In the genomic region with DNA sequence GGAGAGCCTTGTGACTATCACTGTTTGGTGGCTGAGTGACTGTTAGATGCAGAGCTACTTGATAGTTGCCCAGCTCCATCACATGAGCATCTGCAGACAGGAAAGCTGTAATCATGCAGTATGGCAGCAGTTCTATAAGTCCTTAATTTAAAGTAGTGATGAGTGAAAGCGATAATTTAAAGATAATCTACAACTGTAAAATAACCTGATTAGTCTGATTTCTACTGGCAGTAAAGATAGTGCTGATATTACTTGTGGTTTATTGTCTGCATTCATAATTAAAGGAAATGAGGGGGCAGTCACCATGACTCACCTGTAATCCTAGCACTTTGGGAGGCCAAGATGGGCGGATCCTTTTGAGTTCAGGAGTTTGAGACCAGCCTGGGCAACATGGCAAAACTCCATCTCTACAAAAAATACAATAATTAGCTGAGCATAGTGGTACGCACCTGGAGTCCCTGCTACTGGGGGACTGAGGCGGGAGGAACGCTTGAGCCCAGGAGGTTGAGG, we compare ENCODE assay signal across 1 cellular context.
TF ChIP-seq lines count a peak whose summit lies in the region.

No MANE protein-coding gene starts in this region.

TF ChIP-seq in WTC11, 78 proteins besides CTCF, POLR2A, EP300 and RAD21 (continued from another document):
- TF ChIP-seq, protein P1, sequence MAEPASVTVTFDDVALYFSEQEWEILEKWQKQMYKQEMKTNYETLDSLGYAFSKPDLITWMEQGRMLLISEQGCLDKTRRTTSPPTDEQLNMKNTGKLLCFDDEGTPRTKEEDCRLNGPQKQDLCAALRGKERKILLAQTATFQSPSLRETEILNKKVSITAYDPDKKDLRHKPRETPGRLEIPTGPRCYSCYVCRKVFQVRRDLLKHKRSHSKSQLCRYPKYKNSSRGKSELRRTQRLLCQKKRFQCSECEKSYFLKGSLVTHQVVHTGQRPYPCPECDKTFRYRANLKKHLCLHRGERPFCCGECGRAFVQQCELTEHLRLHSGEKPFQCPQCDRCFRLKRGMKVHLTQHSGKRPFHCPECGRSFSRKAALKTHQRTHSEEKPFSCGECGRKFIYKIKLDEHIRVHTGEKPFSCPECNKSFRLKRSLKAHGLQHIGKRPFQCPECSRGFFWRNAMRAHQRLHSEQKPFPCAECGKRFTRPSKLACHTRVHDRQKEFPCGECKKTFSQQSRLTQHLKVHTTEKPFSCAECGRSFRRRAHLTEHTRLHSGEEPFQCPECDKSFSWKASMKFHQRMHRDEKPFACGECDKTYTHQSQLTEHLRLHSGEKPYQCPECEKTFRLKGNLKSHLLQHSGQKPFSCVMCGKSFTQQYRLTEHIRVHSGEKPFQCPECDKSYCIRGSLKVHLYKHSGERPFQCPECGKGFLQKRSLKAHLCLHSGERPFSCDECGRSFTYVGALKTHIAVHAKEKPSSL (CRISPR knock-in tag; conservative IDR thresholded peaks at IDR 0.05): no peak
- TF ChIP-seq ZNF138 (CRISPR knock-in tag; conservative IDR thresholded peaks at IDR 0.05): no peak
- TF ChIP-seq RELA (CRISPR knock-in tag; IDR thresholded peaks at IDR 0.05; ENCODE audit: borderline replicate concordance): no peak
- TF ChIP-seq, protein P2, sequence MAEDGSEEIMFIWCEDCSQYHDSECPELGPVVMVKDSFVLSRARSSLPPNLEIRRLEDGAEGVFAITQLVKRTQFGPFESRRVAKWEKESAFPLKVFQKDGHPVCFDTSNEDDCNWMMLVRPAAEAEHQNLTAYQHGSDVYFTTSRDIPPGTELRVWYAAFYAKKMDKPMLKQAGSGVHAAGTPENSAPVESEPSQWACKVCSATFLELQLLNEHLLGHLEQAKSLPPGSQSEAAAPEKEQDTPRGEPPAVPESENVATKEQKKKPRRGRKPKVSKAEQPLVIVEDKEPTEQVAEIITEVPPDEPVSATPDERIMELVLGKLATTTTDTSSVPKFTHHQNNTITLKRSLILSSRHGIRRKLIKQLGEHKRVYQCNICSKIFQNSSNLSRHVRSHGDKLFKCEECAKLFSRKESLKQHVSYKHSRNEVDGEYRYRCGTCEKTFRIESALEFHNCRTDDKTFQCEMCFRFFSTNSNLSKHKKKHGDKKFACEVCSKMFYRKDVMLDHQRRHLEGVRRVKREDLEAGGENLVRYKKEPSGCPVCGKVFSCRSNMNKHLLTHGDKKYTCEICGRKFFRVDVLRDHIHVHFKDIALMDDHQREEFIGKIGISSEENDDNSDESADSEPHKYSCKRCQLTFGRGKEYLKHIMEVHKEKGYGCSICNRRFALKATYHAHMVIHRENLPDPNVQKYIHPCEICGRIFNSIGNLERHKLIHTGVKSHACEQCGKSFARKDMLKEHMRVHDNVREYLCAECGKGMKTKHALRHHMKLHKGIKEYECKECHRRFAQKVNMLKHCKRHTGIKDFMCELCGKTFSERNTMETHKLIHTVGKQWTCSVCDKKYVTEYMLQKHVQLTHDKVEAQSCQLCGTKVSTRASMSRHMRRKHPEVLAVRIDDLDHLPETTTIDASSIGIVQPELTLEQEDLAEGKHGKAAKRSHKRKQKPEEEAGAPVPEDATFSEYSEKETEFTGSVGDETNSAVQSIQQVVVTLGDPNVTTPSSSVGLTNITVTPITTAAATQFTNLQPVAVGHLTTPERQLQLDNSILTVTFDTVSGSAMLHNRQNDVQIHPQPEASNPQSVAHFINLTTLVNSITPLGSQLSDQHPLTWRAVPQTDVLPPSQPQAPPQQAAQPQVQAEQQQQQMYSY (CRISPR knock-in tag; IDR thresholded peaks at IDR 0.05): no peak
- TF ChIP-seq, protein P3, sequence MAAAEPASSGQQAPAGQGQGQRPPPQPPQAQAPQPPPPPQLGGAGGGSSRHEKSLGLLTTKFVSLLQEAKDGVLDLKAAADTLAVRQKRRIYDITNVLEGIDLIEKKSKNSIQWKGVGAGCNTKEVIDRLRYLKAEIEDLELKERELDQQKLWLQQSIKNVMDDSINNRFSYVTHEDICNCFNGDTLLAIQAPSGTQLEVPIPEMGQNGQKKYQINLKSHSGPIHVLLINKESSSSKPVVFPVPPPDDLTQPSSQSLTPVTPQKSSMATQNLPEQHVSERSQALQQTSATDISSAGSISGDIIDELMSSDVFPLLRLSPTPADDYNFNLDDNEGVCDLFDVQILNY (CRISPR knock-in tag; IDR thresholded peaks at IDR 0.05): no peak
- TF ChIP-seq, protein P4, sequence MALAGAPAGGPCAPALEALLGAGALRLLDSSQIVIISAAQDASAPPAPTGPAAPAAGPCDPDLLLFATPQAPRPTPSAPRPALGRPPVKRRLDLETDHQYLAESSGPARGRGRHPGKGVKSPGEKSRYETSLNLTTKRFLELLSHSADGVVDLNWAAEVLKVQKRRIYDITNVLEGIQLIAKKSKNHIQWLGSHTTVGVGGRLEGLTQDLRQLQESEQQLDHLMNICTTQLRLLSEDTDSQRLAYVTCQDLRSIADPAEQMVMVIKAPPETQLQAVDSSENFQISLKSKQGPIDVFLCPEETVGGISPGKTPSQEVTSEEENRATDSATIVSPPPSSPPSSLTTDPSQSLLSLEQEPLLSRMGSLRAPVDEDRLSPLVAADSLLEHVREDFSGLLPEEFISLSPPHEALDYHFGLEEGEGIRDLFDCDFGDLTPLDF (CRISPR knock-in tag; IDR thresholded peaks at IDR 0.05): no peak
- TF ChIP-seq RORB (CRISPR knock-in tag; IDR thresholded peaks at IDR 0.05): no peak
